ENCODE assay signal across 8 cellular contexts in the genomic region with DNA sequence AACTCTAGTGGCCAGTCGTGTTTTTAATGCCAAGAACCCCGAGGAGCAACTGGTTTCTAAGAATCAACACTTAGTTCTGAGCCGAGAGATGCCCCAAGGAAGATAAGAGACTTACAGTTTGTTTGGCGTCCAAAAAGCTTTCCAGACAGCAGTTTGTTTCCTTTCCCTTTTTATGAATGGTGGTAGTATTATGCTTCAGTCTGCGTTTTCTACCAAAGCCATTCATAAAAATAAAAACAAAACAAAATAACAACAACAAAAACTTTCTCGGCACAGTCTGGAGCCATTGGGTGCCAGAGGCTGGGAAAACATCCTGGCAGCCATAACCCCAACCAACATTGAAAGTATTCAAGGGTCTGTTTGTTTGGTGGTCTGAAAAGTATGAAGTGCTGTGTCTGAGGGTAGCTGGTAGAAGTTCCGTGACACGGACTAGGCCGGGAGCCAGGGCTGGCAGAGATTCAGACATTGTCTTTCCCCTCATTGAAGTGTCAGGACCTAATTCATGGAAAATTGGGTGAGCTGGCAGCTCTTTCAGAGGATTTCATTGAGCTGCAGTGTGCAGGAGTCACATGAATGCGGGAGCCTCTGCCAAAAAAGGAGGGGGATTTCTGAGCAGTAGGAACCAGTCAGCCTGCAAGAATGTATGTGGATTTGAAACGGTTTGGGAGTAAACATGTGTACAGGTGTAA.
DNase-seq lines count a peak whose midpoint lies in the region; ATAC-seq and TF ChIP-seq lines count a peak whose summit lies in the region.

No MANE protein-coding gene starts in this region.

- TF ChIP-seq CTCF in HFF-Myc (IDR thresholded peaks at IDR 0.05; ENCODE audit: low read depth, low read length, missing control alignments) (no peak), astrocyte of the spinal cord (IDR thresholded peaks at IDR 0.05; ENCODE audit: low read depth, low read length) (no peak)

- no peaks in the 10 kb centered on the region for H3K9me3 Mint-ChIP-seq in naive thymus-derived CD4-positive, alpha-beta T cell

- H3K27me3 Mint-ChIP-seq in naive thymus-derived CD4-positive, alpha-beta T cell = peaks cover 9 to 53% (median 21%) of the 10 kb centered on the region in 5 donors

- ATAC-seq in HG03378 (IDR thresholded peaks at IDR 0.05; ENCODE audit: unreplicated experiment) = no peak
- ATAC-seq in naive thymus-derived CD4-positive, alpha-beta T cell = no peak

- POLR2A ChIA-PET in naive thymus-derived CD4-positive, alpha-beta T cell (lab: Charles Lee) = no interaction called here

- peaks cover 84% of the 10 kb centered on the region for H3K4me1 ChIP-seq in skeletal muscle satellite cell (ENCODE audit: control insufficient read depth, insufficient read depth, low read length)
- no peaks in the 10 kb centered on the region for H3K4me1 ChIP-seq in naive thymus-derived CD4-positive, alpha-beta T cell (ENCODE audit: control insufficient read depth in 2 of 2, insufficient read depth in 2 of 2, low read length in 2 of 2)

- peak overlapping the region; percentile 60 for H3K9ac ChIP-seq in skeletal muscle satellite cell (ENCODE audit: low read depth, low read length)

- H3K27ac Mint-ChIP-seq in naive thymus-derived CD4-positive, alpha-beta T cell = no peak overlapping the region

- no peak overlapping the region for H3K27ac ChIP-seq in naive thymus-derived CD4-positive, alpha-beta T cell (ENCODE audit: low read depth, low read length)

- intact Hi-C loops in naive thymus-derived CD4-positive, alpha-beta T cell (cut with micrococcal nuclease) = no loop called here

- peak; percentile 87 for DNase-seq in HFF-Myc (ENCODE audit: extremely low read depth, low read depth)
- DNase-seq in astrocyte of the spinal cord (ENCODE audit: low read depth, low spot score) = peak; percentile 96
- peak; percentile 62 for DNase-seq in iPS-NIHi11 (ENCODE audit: low spot score)
- no peak for DNase-seq in stimulated activated CD8-positive, alpha-beta memory T cell treated with anti-CD3 and anti-CD28 coated beads, Interleukin-4, amount 100 ng/mL, for 48 hours
- no peak for DNase-seq in SKM-1 treated with dmso at 0.1 percent for 144 hours (lab: John Stamatoyannopoulos, UW; ENCODE audit: unreplicated experiment)
- DNase-seq in naive thymus-derived CD4-positive, alpha-beta T cell = no peak

- no peaks in the 10 kb centered on the region for H3K36me3 Mint-ChIP-seq in naive thymus-derived CD4-positive, alpha-beta T cell

- no peak overlapping the region for H3K4me3 Mint-ChIP-seq in naive thymus-derived CD4-positive, alpha-beta T cell

- CTCF ChIA-PET in naive thymus-derived CD4-positive, alpha-beta T cell (lab: Charles Lee) = interaction anchor here (0.6 kb wide), 1 partner anchor 985 kb away, joined by 3 read pairs; no protein-coding TSS in a partner anchor

- H3K4me1 Mint-ChIP-seq in naive thymus-derived CD4-positive, alpha-beta T cell = no peaks in the 10 kb centered on the region

- H3K4me3 ChIP-seq in HFF-Myc (replicated peaks; ENCODE audit: low read depth, low read length) (no peak overlapping the region), astrocyte of the spinal cord (ENCODE audit: low read depth, low read length) (no peak overlapping the region), skeletal muscle satellite cell (ENCODE audit: low read length) (peak overlapping the region; percentile 26)
- H3K4me3 ChIP-seq in naive thymus-derived CD4-positive, alpha-beta T cell (ENCODE audit: low read length) = no peak overlapping the region

- in situ Hi-C loops in astrocyte of the spinal cord (cut with HindIII; ENCODE audit: low sequenced_read_pairs) = no loop called here

- no peaks in the 10 kb centered on the region for H3K9me3 ChIP-seq in skeletal muscle satellite cell (replicated peaks; ENCODE audit: low read length)
- H3K9me3 ChIP-seq in naive thymus-derived CD4-positive, alpha-beta T cell (ENCODE audit: control insufficient read depth in 2 of 3, low read length in 3 of 3) = no peaks in the 10 kb centered on the region

- H3K27me3 ChIP-seq in skeletal muscle satellite cell (ENCODE audit: control insufficient read depth, insufficient read depth, low read length) = no peaks in the 10 kb centered on the region
- H3K27me3 ChIP-seq in naive thymus-derived CD4-positive, alpha-beta T cell (ENCODE audit: control insufficient read depth in 2 of 2, insufficient read depth in 2 of 2, low read length in 2 of 2) = no peaks in the 10 kb centered on the region

- H3K36me3 ChIP-seq in skeletal muscle satellite cell (ENCODE audit: insufficient read depth, low read length) = peaks cover 43% of the 10 kb centered on the region
- H3K36me3 ChIP-seq in naive thymus-derived CD4-positive, alpha-beta T cell (ENCODE audit: control insufficient read depth in 2 of 3, insufficient read depth in 3 of 3, low read length in 3 of 3) = no peaks in the 10 kb centered on the region

- peak overlapping the region; percentile 60 for H3K4me2 ChIP-seq in skeletal muscle satellite cell (ENCODE audit: low read length)

Comparison
In these comparisons a context has a peak if more than half of its experiments do, and no peak if none do; other contexts are left out.
1. DNase-seq: peak in HFF-Myc (single experiment), astrocyte of the spinal cord (single experiment) and iPS-NIHi11 (single experiment); none in stimulated activated CD8-positive, alpha-beta memory T cell treated with anti-CD3 and anti-CD28 coated beads, Interleukin-4, amount 100 ng/mL, for 48 hours (single experiment), SKM-1 treated with dmso at 0.1 percent for 144 hours (single experiment) and naive thymus-derived CD4-positive, alpha-beta T cell (0 of 9).